ENCODE assay signal across 8 cellular contexts in the genomic region with DNA sequence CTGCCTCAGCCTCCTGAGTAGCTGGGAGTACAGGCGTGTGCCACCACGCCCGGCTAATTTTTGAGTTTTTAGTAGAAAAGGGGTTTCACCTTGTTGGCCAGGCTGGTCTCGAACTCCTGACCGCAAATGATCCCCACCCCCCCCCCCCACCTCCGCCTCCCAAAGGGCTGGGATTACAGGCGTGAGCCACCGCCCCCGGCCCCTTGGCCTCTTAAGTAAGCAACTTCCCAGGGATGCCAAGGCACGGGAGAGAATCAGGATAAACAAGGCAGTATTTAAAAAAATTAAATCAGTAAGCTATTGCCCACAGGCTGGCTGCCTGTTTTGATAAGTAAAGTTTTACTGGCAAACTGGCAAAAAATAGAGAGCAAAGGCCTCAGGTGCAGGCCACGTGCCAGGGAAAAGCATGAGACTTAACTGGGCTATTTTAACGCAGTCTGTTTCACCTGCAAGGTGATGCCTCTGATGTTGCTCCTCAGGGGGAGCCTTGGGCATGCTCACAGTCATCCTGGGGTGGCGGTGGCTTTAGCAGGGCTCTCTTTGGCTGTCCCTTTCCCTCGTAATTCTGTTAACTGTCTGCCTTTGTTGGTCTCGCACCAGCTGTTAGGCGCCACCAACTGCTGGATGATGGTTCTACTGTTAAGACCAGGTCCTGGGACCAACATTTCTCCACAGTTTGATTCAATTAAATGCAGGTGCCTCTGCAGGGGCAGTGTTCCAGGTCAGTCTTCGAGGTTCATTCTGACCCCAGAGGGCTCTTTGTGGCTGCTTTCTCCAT. TPM values are rescaled to one million over a fixed set of nuclear protein-coding genes. Genes with fewer than 3 reads are reported as not detected.
DNase-seq lines count a peak whose midpoint lies in the region; ATAC-seq and TF ChIP-seq lines count a peak whose summit lies in the region.

No MANE protein-coding gene starts in this region.

- H3K4me3 ChIP-seq in left ventricle myocardium inferior (peak overlapping the region; percentile 72), skeletal muscle cell (ENCODE audit: low read depth, low read length) (peak overlapping the region; percentile 58)

- H3K36me3 ChIP-seq in left ventricle myocardium inferior = no peaks in the 10 kb centered on the region

- H3K4me3 Mint-ChIP-seq in activated T-helper 1 cell treated with anti-CD3 and anti-CD28 coated beads, Interleukin-12 subunit alpha, Interleukin-12 subunit beta, Interleukin-2, Interleukin-4 antibody, amounts not matched to agents 30 ng/mL and 10 ng/mL and 1 ng/mL, durations not matched to agents 14 hours and 24 hours and 36 hours = peak overlapping the region; percentile 53

- peaks cover 13% of the 10 kb centered on the region for H3K4me1 ChIP-seq in left ventricle myocardium inferior

- no peak for TF ChIP-seq CTCF in left ventricle myocardium inferior (IDR thresholded peaks at IDR 0.05; ENCODE audit: borderline replicate concordance)

- H3K27ac Mint-ChIP-seq in activated T-helper 1 cell treated with anti-CD3 and anti-CD28 coated beads, Interleukin-12 subunit alpha, Interleukin-12 subunit beta, Interleukin-2, Interleukin-4 antibody, amounts not matched to agents 30 ng/mL and 10 ng/mL and 1 ng/mL, durations not matched to agents 14 hours and 24 hours and 36 hours = no peak overlapping the region

- H3K9me3 Mint-ChIP-seq in activated T-helper 1 cell treated with anti-CD3 and anti-CD28 coated beads, Interleukin-12 subunit alpha, Interleukin-12 subunit beta, Interleukin-2, Interleukin-4 antibody, amounts not matched to agents 30 ng/mL and 10 ng/mL and 1 ng/mL, durations not matched to agents 14 hours and 24 hours and 36 hours = no peaks in the 10 kb centered on the region

- H3K27ac ChIP-seq in left ventricle myocardium inferior (replicated peaks) = peak overlapping the region; percentile 62

- H3K36me3 Mint-ChIP-seq in activated T-helper 1 cell treated with anti-CD3 and anti-CD28 coated beads, Interleukin-12 subunit alpha, Interleukin-12 subunit beta, Interleukin-2, Interleukin-4 antibody, amounts not matched to agents 30 ng/mL and 10 ng/mL and 1 ng/mL, durations not matched to agents 14 hours and 24 hours and 36 hours (ENCODE audit: low read depth) = no peaks in the 10 kb centered on the region

- DNase-seq in NCI-H510A treated with DMSO at 0.1 percent for 48 hours (lab: John Stamatoyannopoulos, UW) (peak; percentile 2), NCI-H510A (lab: John Stamatoyannopoulos, UW) (no peak), NCI-H2107 treated with DMSO at 0.1 percent for 48 hours (lab: John Stamatoyannopoulos, UW; ENCODE audit: unreplicated experiment) (peak; percentile 14), left ventricle myocardium inferior (no peak), skeletal muscle cell (ENCODE audit: low read depth) (no peak)
- no peak for DNase-seq in activated T-helper 1 cell treated with anti-CD3 and anti-CD28 coated beads, Interleukin-12 subunit alpha, Interleukin-12 subunit beta, Interleukin-2, Interleukin-4 antibody, amounts not matched to agents 30 ng/mL and 10 ng/mL and 1 ng/mL, durations not matched to agents 14 hours and 24 hours and 36 hours (ENCODE audit: low spot score)

- peaks cover 15% of the 10 kb centered on the region for H3K27me3 ChIP-seq in left ventricle myocardium inferior (ENCODE audit: low read depth)

- no peak for ATAC-seq in HG03025 (IDR thresholded peaks at IDR 0.05; ENCODE audit: low FRiP score, unreplicated experiment)
- no peak for ATAC-seq in GM21423 (IDR thresholded peaks at IDR 0.05; ENCODE audit: unreplicated experiment)

- H3K9me3 ChIP-seq in left ventricle myocardium inferior (replicated peaks) = no peaks in the 10 kb centered on the region

- peaks cover 4% of the 10 kb centered on the region for H3K4me1 Mint-ChIP-seq in activated T-helper 1 cell treated with anti-CD3 and anti-CD28 coated beads, Interleukin-12 subunit alpha, Interleukin-12 subunit beta, Interleukin-2, Interleukin-4 antibody, amounts not matched to agents 30 ng/mL and 10 ng/mL and 1 ng/mL, durations not matched to agents 14 hours and 24 hours and 36 hours (ENCODE audit: low read depth)

- intact Hi-C loops in activated T-helper 1 cell treated with anti-CD3 and anti-CD28 coated beads, Interleukin-12 subunit alpha, Interleukin-12 subunit beta, Interleukin-2, Interleukin-4 antibody, amounts not matched to agents 30 ng/mL and 10 ng/mL and 1 ng/mL, durations not matched to agents 14 hours and 24 hours and 36 hours (cut with micrococcal nuclease) = loop anchor here (1.0 to 5.0 kb wide), 4 partner anchors 20 to 328 kb away; partner anchors contain the start of genes RNF130 and TBC1D9B
- intact Hi-C loops in left ventricle myocardium inferior (cut with micrococcal nuclease) = no loop called here

- H3K27me3 Mint-ChIP-seq in activated T-helper 1 cell treated with anti-CD3 and anti-CD28 coated beads, Interleukin-12 subunit alpha, Interleukin-12 subunit beta, Interleukin-2, Interleukin-4 antibody, amounts not matched to agents 30 ng/mL and 10 ng/mL and 1 ng/mL, durations not matched to agents 14 hours and 24 hours and 36 hours (ENCODE audit: insufficient read depth) = peaks cover 12% of the 10 kb centered on the region

RNA-seq across cellular contexts. Expression of gene RNF130, which starts 19.4 kb away (rescaled TPM):
- total RNA-seq in activated T-helper 1 cell treated with anti-CD3 and anti-CD28 coated beads, Interleukin-12 subunit alpha, Interleukin-12 subunit beta, Interleukin-2, Interleukin-4 antibody, amounts not matched to agents 30 ng/mL and 10 ng/mL and 1 ng/mL, durations not matched to agents 14 hours and 24 hours and 36 hours = 7.6 and 7.7 TPM in 2 replicates
- 45.9 TPM for total RNA-seq in left ventricle myocardium inferior

Comparison
In these comparisons a context has a peak if more than half of its experiments do, and no peak if none do; other contexts are left out.
1. DNase-seq: peak in NCI-H510A treated with DMSO at 0.1 percent for 48 hours (single experiment) and NCI-H2107 treated with DMSO at 0.1 percent for 48 hours (single experiment); none in NCI-H510A (single experiment), activated T-helper 1 cell treated with anti-CD3 and anti-CD28 coated beads, Interleukin-12 subunit alpha, Interleukin-12 subunit beta, Interleukin-2, Interleukin-4 antibody, amounts not matched to agents 30 ng/mL and 10 ng/mL and 1 ng/mL, durations not matched to agents 14 hours and 24 hours and 36 hours (single experiment), left ventricle myocardium inferior (single experiment) and skeletal muscle cell (single experiment).